In the genomic region with DNA sequence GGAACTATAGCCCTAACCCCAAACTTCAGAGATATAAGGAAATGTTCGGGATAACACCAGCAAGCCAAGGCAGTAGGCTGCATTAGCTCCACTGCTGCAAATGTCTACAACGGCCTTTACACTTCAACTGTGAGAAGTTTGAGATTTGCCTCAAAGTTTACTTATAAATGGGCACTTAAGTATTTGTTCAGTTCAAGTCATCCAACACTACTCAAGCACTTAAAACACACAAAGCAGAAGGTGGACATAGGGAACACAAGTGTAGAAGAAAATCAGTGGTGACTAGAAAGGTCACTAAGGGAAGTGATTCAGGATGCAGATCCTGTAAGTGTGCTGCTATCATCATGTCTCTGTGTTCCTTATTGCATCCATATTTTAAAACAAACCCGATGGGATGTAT, we compare ENCODE assay signal across 28 cellular contexts.
"Had no signal": no experiment of that assay in that cellular context is flagged by ENCODE, and none has a peak within 500 bp of the region (broad histone marks: within the 10 kb centered on the region; RNA-seq: fewer than 3 reads in every experiment).

No MANE protein-coding gene starts in this region.

- H3K36me3 ChIP-seq: ovary, prostate gland, thoracic aorta had no signal

- H3K9me3 Mint-ChIP-seq: activated naive CD4-positive, alpha-beta T cell treated with anti-CD3 and anti-CD28 coated beads for 36 hours; natural killer cell; stimulated activated effector memory CD8-positive, alpha-beta T cell treated with anti-CD3 and anti-CD28 coated beads, Interleukin-12 subunit alpha, Interleukin-12 subunit beta, amount 100 ng/mL, for 72 hours; stimulated activated naive CD8-positive, alpha-beta T cell treated with anti-CD3 and anti-CD28 coated beads, Interleukin-15, Interleukin-2, amounts not matched to agents 100 ng/mL and 50 ng/mL, for 24 hours; T-helper 1 cell treated with Interleukin-12 subunit alpha and Interleukin-12 subunit beta and Interleukin-4 antibody, amounts not matched to agents 30 μg/mL and 1 μg/mL, for 36 hours had no signal

- H3K27ac ChIP-seq: gastroesophageal sphincter, hepatocyte, ovary, skin epidermis, thoracic aorta had no signal

- DNase-seq: activated CD4-positive, alpha-beta T cell treated with anti-CD3 and anti-CD28 coated beads for 1 hour; activated CD4-positive, alpha-beta T cell treated with anti-CD3 and anti-CD28 coated beads, Interleukin-2, amount 50 U/mL, for 1 hour; activated CD8-positive, alpha-beta memory T cell treated with anti-CD3 and anti-CD28 coated beads, Interleukin-2, amount 10 ng/mL, durations not matched to agents 7 days and 5 days; activated CD8-positive, alpha-beta T cell treated with anti-CD3 and anti-CD28 coated beads, Interleukin-2, amount 10 ng/mL, durations not matched to agents 7 days and 5 days; activated effector memory CD4-positive, alpha-beta T cell treated with anti-CD3 and anti-CD28 coated beads, Interleukin-2, amount 50 U/mL, for 16 hours; activated naive CD4-positive, alpha-beta T cell treated with anti-CD3 and anti-CD28 coated beads for 36 hours; amygdala; central memory CD4-positive, alpha-beta T cell; islet precursor cell; left ventricle myocardium superior; mesenchymal stem cell; natural killer cell; ovary; retina; SK-N-SH; stimulated activated CD4-positive, alpha-beta T cell treated with anti-CD3 and anti-CD28 coated beads, Interleukin-12 subunit alpha, Interleukin-12 subunit beta, amount 100 ng/mL, for 4 hours; stimulated activated CD4-positive, alpha-beta T cell treated with anti-CD3 and anti-CD28 coated beads, Interleukin-4, amount 100 ng/mL, for 1 hour; SW 1271; T1000 had no signal

- H3K9me3 ChIP-seq: gastroesophageal sphincter, ovary, prostate gland, thoracic aorta had no signal

- H3K4me3 Mint-ChIP-seq: activated CD8-positive, alpha-beta memory T cell treated with anti-CD3 and anti-CD28 coated beads, Interleukin-2, amount 10 ng/mL, durations not matched to agents 7 days and 5 days; activated CD8-positive, alpha-beta T cell treated with anti-CD3 and anti-CD28 coated beads, Interleukin-2, amount 10 ng/mL, durations not matched to agents 7 days and 5 days; activated naive CD4-positive, alpha-beta T cell treated with anti-CD3 and anti-CD28 coated beads for 36 hours; natural killer cell; stimulated activated effector memory CD8-positive, alpha-beta T cell treated with anti-CD3 and anti-CD28 coated beads, Interleukin-12 subunit alpha, Interleukin-12 subunit beta, amount 100 ng/mL, for 72 hours; stimulated activated naive CD8-positive, alpha-beta T cell treated with anti-CD3 and anti-CD28 coated beads, Interleukin-15, Interleukin-2, amounts not matched to agents 100 ng/mL and 50 ng/mL, for 24 hours; T-helper 1 cell treated with Interleukin-12 subunit alpha and Interleukin-12 subunit beta and Interleukin-4 antibody, amounts not matched to agents 30 μg/mL and 1 μg/mL, for 36 hours had no signal

- ATAC-seq: activated CD8-positive, alpha-beta memory T cell treated with anti-CD3 and anti-CD28 coated beads, Interleukin-2, amount 10 ng/mL, durations not matched to agents 7 days and 5 days; activated CD8-positive, alpha-beta T cell treated with anti-CD3 and anti-CD28 coated beads, Interleukin-2, amount 10 ng/mL, durations not matched to agents 7 days and 5 days; gastroesophageal sphincter; left ventricle myocardium superior; natural killer cell; sciatic nerve; stimulated activated effector memory CD8-positive, alpha-beta T cell treated with anti-CD3 and anti-CD28 coated beads, Interleukin-12 subunit alpha, Interleukin-12 subunit beta, amount 100 ng/mL, for 72 hours had no signal

- H3K27me3 Mint-ChIP-seq: activated CD8-positive, alpha-beta memory T cell treated with anti-CD3 and anti-CD28 coated beads, Interleukin-2, amount 10 ng/mL, durations not matched to agents 7 days and 5 days; stimulated activated naive CD8-positive, alpha-beta T cell treated with anti-CD3 and anti-CD28 coated beads, Interleukin-15, Interleukin-2, amounts not matched to agents 100 ng/mL and 50 ng/mL, for 24 hours had no signal

- H3K27me3 ChIP-seq: gastroesophageal sphincter, hepatocyte, ovary had no signal

- H3K4me3 ChIP-seq: gastroesophageal sphincter, hepatocyte, ovary, prostate gland, skin epidermis, thoracic aorta had no signal

- H3K27ac Mint-ChIP-seq: activated CD8-positive, alpha-beta memory T cell treated with anti-CD3 and anti-CD28 coated beads, Interleukin-2, amount 10 ng/mL, durations not matched to agents 7 days and 5 days; activated CD8-positive, alpha-beta T cell treated with anti-CD3 and anti-CD28 coated beads, Interleukin-2, amount 10 ng/mL, durations not matched to agents 7 days and 5 days; activated naive CD4-positive, alpha-beta T cell treated with anti-CD3 and anti-CD28 coated beads for 36 hours; natural killer cell; stimulated activated naive CD8-positive, alpha-beta T cell treated with anti-CD3 and anti-CD28 coated beads, Interleukin-15, Interleukin-2, amounts not matched to agents 100 ng/mL and 50 ng/mL, for 24 hours; T-helper 1 cell treated with Interleukin-12 subunit alpha and Interleukin-12 subunit beta and Interleukin-4 antibody, amounts not matched to agents 30 μg/mL and 1 μg/mL, for 36 hours had no signal
